ENCODE assay signal across 16 cellular contexts in genomic region chr13:19567820-19568534, GRCh38. TPM values are rescaled to one million over a fixed set of nuclear protein-coding genes. Genes with fewer than 3 reads are reported as not detected.
DNase-seq lines count a peak whose midpoint lies in the region; ATAC-seq, FAIRE-seq and TF ChIP-seq lines count a peak whose summit lies in the region.
"Had no signal": no experiment of that assay in that cellular context is flagged by ENCODE, and none has a peak within 500 bp of the region (broad histone marks: within the 10 kb centered on the region; RNA-seq: fewer than 3 reads in every experiment).

No MANE protein-coding gene starts in this region.

- H3K4me3 ChIP-seq in small intestine (ENCODE audit: low read depth in 1 of 2, low read length in 2 of 2) (no peak overlapping the region), lower lobe of right lung (no peak overlapping the region)
- H3K4me3 ChIP-seq: lung, prostate gland had no signal

- WGBS in small intestine, 3 donors: 21 to 63% (median 26%) methylated on average over 1 of the region's 1 CpG

- H3K36me3 ChIP-seq in small intestine (ENCODE audit: control insufficient read depth in 2 of 2, insufficient read depth in 2 of 2, low read length in 2 of 2): no peaks in the 10 kb centered on the region
- H3K36me3 ChIP-seq in lower lobe of right lung: no peaks in the 10 kb centered on the region
- H3K36me3 ChIP-seq: prostate gland had no signal

- ATAC-seq in GM19035 (IDR thresholded peaks at IDR 0.05; ENCODE audit: unreplicated experiment): peak; percentile 61
- peak; percentile 53 for ATAC-seq in GM21825 (IDR thresholded peaks at IDR 0.05; ENCODE audit: unreplicated experiment)
- peak; percentile 71 for ATAC-seq in HG03175 (IDR thresholded peaks at IDR 0.05; ENCODE audit: unreplicated experiment)
- ATAC-seq in lower lobe of right lung: no peak

- intact Hi-C loops in lower lobe of right lung (cut with DNase I): no loop called here

- H3K27me3 ChIP-seq in small intestine (ENCODE audit: control insufficient read depth in 2 of 2, insufficient read depth in 2 of 2, low read length in 2 of 2) (no peaks in the 10 kb centered on the region), lower lobe of right lung (ENCODE audit: low read depth) (peaks cover 10% of the 10 kb centered on the region)

- no peak for TF ChIP-seq CTCF in lower lobe of right lung (IDR thresholded peaks at IDR 0.05)

- no peaks in the 10 kb centered on the region for H3K9me3 ChIP-seq in small intestine (ENCODE audit: control insufficient read depth, low read depth)
- no peaks in the 10 kb centered on the region for H3K9me3 ChIP-seq in lower lobe of right lung
- H3K9me3 ChIP-seq: prostate gland had no signal

- no peak overlapping the region for H3K27ac ChIP-seq in small intestine (ENCODE audit: low read depth in 1 of 2, low read length in 1 of 2)
- no peak overlapping the region for H3K27ac ChIP-seq in lower lobe of right lung
- H3K27ac ChIP-seq: prostate gland had no signal

- DNase-seq in small intestine (no peak), lower lobe of right lung (no peak), kidney glomerular epithelial cell (lab: John Stamatoyannopoulos, UW) (no peak)
- no peak for DNase-seq in stimulated activated CD4-positive, alpha-beta T cell treated with anti-CD3 and anti-CD28 coated beads, Interleukin-4, amount 100 ng/mL, for 1 hour
- no peak for DNase-seq in activated CD4-positive, alpha-beta T cell treated with anti-CD3 and anti-CD28 coated beads for 1 hour
- DNase-seq: activated CD8-positive, alpha-beta memory T cell treated with anti-CD3 and anti-CD28 coated beads, Interleukin-2, amount 50 U/mL, for 48 hours; amygdala; effector CD8-positive, alpha-beta T cell; head of caudate nucleus; NCI-H1694 treated with DMSO at 0.1 percent for 48 hours; OCI-M1 had no signal

- FAIRE-seq in small intestine (lab: Jason Lieb, UNC): peak; percentile 41

- H3K4me1 ChIP-seq in small intestine (ENCODE audit: control insufficient read depth in 2 of 2, insufficient read depth in 1 of 2, low read depth in 1 of 2, low read length in 1 of 2) (no peaks in the 10 kb centered on the region), lower lobe of right lung (no peaks in the 10 kb centered on the region)
- H3K4me1 ChIP-seq: prostate gland had no signal

RNA-seq across cellular contexts. Expression of gene TPTE2, which starts 6.6 kb away (rescaled TPM):
- under 1 TPM in 1 of 3 donors, not detected in 2; 0.18 TPM for polyA plus RNA-seq in small intestine
- total RNA-seq in lower lobe of right lung: not detected

Comparison
In these comparisons a context has a peak if more than half of its experiments do, and no peak if none do; other contexts are left out.
1. ATAC-seq: peak in GM19035 (single experiment), GM21825 (single experiment) and HG03175 (single experiment); none in lower lobe of right lung (0 of 2).